Comparison of ENCODE assay signal across 10 cellular contexts in genomic region chr4:129545599-129546278, GRCh38.
DNase-seq lines count a peak whose midpoint lies in the region; ATAC-seq and TF ChIP-seq lines count a peak whose summit lies in the region.
"Had no signal": no experiment of that assay in that cellular context is flagged by ENCODE, and none has a peak within 500 bp of the region (broad histone marks: within the 10 kb centered on the region; RNA-seq: fewer than 3 reads in every experiment).

No MANE protein-coding gene starts in this region.

- peak overlapping the region in 2 of 4 donors; percentile 7 to 46 for H3K27ac ChIP-seq in body of pancreas
- H3K27ac ChIP-seq in right cardiac atrium (ENCODE audit: low read length): peak overlapping the region; percentile 42

- TF ChIP-seq CTCF in body of pancreas (IDR thresholded peaks at IDR 0.05) (no peak), retinal pigment epithelial cell (conservative IDR thresholded peaks at IDR 0.05; ENCODE audit: low read depth, low read length) (no peak)

- intact Hi-C loops in body of pancreas (cut with DNase I): no loop called here
- intact Hi-C loops in right cardiac atrium (cut with DNase I): no loop called here

- peak; percentile 89 for ATAC-seq in body of pancreas
- ATAC-seq in right cardiac atrium: peak; percentile 97 to 100
- ATAC-seq in GM18861 (IDR thresholded peaks at IDR 0.05; ENCODE audit: unreplicated experiment): no peak
- ATAC-seq in GM18519 (IDR thresholded peaks at IDR 0.05; ENCODE audit: low FRiP score, unreplicated experiment): no peak
- ATAC-seq: stimulated activated effector memory CD8-positive, alpha-beta T cell treated with anti-CD3 and anti-CD28 coated beads, Interleukin-12 subunit alpha, Interleukin-12 subunit beta, amount 100 ng/mL, for 72 hours had no signal

- no peaks in the 10 kb centered on the region for H3K9me3 ChIP-seq in body of pancreas
- no peaks in the 10 kb centered on the region for H3K9me3 ChIP-seq in right cardiac atrium (ENCODE audit: control insufficient read depth, low read length)

- WGBS in body of pancreas, 2 donors: 12 to 21% methylated on average over 4 to 5 of the region's 5 CpGs
- 10% methylated on average over 5 of the region's 5 CpGs for WGBS in right cardiac atrium

- H3K36me3 ChIP-seq in body of pancreas (replicated peaks in 1 of 2; ENCODE audit: insufficient read depth in 1 of 2, low read depth in 2 of 2): no peaks in the 10 kb centered on the region

- H3K4me1 ChIP-seq in body of pancreas (peaks cover 10% of the 10 kb centered on the region), right cardiac atrium (ENCODE audit: control insufficient read depth, insufficient read depth, low read length) (peaks cover 3% of the 10 kb centered on the region)

- H3K4me3 ChIP-seq in body of pancreas: no peak overlapping the region
- H3K4me3 ChIP-seq in right cardiac atrium (ENCODE audit: low read length): no peak overlapping the region
- H3K4me3 ChIP-seq in retinal pigment epithelial cell (ENCODE audit: low read length): no peak overlapping the region

- peak; percentile 1 for DNase-seq in M059J (ENCODE audit: low read depth)
- DNase-seq in body of pancreas: peak; percentile 67 to 83 (median 76)
- DNase-seq in right cardiac atrium: peak; percentile 89 to 93 (median 90)
- DNase-seq in retinal pigment epithelial cell (ENCODE audit: low read depth): peak; percentile 83
- no peak for DNase-seq in NCI-H2107 (lab: John Stamatoyannopoulos, UW)
- DNase-seq in ureter (ENCODE audit: low spot score): no peak
- DNase-seq: T-helper 2 cell had no signal

- H3K27me3 ChIP-seq in body of pancreas (no peaks in the 10 kb centered on the region), right cardiac atrium (ENCODE audit: control insufficient read depth, insufficient read depth) (no peaks in the 10 kb centered on the region)

- no peak for TF ChIP-seq POLR2A in body of pancreas (IDR thresholded peaks at IDR 0.05)

Comparison
In these comparisons a context has a peak if more than half of its experiments do, and no peak if none do; other contexts are left out.
1. DNase-seq: peak in M059J (single experiment), body of pancreas (4 of 4), right cardiac atrium (3 of 3) and retinal pigment epithelial cell (single experiment); none in NCI-H2107 (single experiment) and ureter (single experiment).
2. ATAC-seq: peak in body of pancreas (single experiment) and right cardiac atrium (2 of 2); none in GM18861 (single experiment) and GM18519 (single experiment).